ENCODE assay signal across 8 cellular contexts in the genomic region with DNA sequence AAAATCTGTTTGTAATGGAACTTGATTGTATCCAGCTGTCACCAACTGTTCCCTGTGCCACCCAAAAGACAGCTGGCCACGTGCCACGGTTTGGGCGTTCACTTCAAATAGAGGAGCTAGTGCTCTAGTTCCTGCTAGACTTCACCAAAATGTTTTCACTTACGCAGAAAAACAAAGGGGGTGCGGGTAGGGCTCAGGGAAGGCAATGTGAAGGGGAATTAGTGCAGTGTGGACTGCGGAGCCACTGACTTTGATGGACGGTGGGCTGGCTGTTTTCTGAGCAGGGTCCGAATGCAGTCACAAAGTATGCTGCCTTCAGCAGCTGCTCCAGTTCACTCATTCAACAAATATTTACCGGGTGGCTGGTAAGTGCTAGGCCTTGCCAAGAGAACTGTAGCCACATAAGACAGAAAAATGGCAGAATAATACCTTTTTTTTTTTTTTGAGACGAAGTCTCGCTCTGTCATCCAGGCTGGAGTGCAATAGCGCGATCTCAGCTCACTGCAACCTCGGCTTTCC. TPM values are rescaled to one million over a fixed set of nuclear protein-coding genes. Genes with fewer than 3 reads are reported as not detected.
A peak's percentile ranks its signal among the peaks of the same experiment; 100 is the strongest.
DNase-seq lines count a peak whose midpoint lies in the region; ATAC-seq and TF ChIP-seq lines count a peak whose summit lies in the region.

No MANE protein-coding gene starts in this region.

- peaks cover 37% of the 10 kb centered on the region for H3K36me3 Mint-ChIP-seq in activated naive CD8-positive, alpha-beta T cell treated with anti-CD3 and anti-CD28 coated beads for 36 hours

- H3K4me1 ChIP-seq in tibial nerve = peaks cover 0 to 40% (median 23%) of the 10 kb centered on the region in 4 donors

- peak overlapping the region; percentile 11 for H3K4me3 Mint-ChIP-seq in activated naive CD8-positive, alpha-beta T cell treated with anti-CD3 and anti-CD28 coated beads for 36 hours

- H3K4me3 ChIP-seq in tibial nerve (no peak overlapping the region), MG63 (no peak overlapping the region)

- H3K27me3 ChIP-seq in tibial nerve = no peaks in the 10 kb centered on the region
- H3K27me3 ChIP-seq in MG63 = no peaks in the 10 kb centered on the region

- 54 to 55% methylated on average over 14 of the region's 14 CpGs for WGBS in tibial nerve, 2 donors

- DNase-seq in ACHN (peak; percentile 25), NCI-H2081 treated with DMSO at 0.1 percent for 48 hours (lab: John Stamatoyannopoulos, UW) (peak; percentile 26), islet precursor cell (peak; percentile 71), tibial nerve (ENCODE audit: low spot score in 2 of 2) (peak; percentile 68 to 79), NCI-H128 (lab: John Stamatoyannopoulos, UW; ENCODE audit: unreplicated experiment) (no peak), MG63 (no peak)
- DNase-seq in activated naive CD8-positive, alpha-beta T cell treated with anti-CD3 and anti-CD28 coated beads for 36 hours = no peak

- H3K27ac ChIP-seq in tibial nerve = peak overlapping the region in 3 of 4 donors; percentile 37 to 63 (median 57)

- TF ChIP-seq POLR2A in tibial nerve (IDR thresholded peaks at IDR 0.05) = no peak

- ATAC-seq in HG02885 (IDR thresholded peaks at IDR 0.05; ENCODE audit: poor library complexity, unreplicated experiment) = no peak

- H3K27ac Mint-ChIP-seq in activated naive CD8-positive, alpha-beta T cell treated with anti-CD3 and anti-CD28 coated beads for 36 hours = peak overlapping the region; percentile 86

- H3K9me3 ChIP-seq in tibial nerve = no peaks in the 10 kb centered on the region
- H3K9me3 ChIP-seq in MG63 = no peaks in the 10 kb centered on the region

- TF ChIP-seq EP300 in tibial nerve (IDR thresholded peaks at IDR 0.05) = peak in 1 of 2 donors; percentile 53

- TF ChIP-seq CTCF in tibial nerve (IDR thresholded peaks at IDR 0.05) = no peak

- in situ Hi-C loops in ACHN (cut with HindIII; ENCODE audit: low pct_ligation_motif_present, low pct_unique_long_range_greater_than_20kb, low sequenced_read_pairs) = no loop called here

- no peaks in the 10 kb centered on the region for H3K27me3 Mint-ChIP-seq in activated naive CD8-positive, alpha-beta T cell treated with anti-CD3 and anti-CD28 coated beads for 36 hours

- no peaks in the 10 kb centered on the region for H3K9me3 Mint-ChIP-seq in activated naive CD8-positive, alpha-beta T cell treated with anti-CD3 and anti-CD28 coated beads for 36 hours

- peaks cover 0 to 32% (median 0%) of the 10 kb centered on the region in 3 donors for H3K36me3 ChIP-seq in tibial nerve
- H3K36me3 ChIP-seq in MG63 = peaks cover 53% of the 10 kb centered on the region

- H3K4me1 Mint-ChIP-seq in activated naive CD8-positive, alpha-beta T cell treated with anti-CD3 and anti-CD28 coated beads for 36 hours = peaks cover 50% of the 10 kb centered on the region

RNA-seq across cellular contexts. Expression of a gene that starts 7.6 kb away (rescaled TPM):
- 10 to 100 TPM; 88.9 to 89.6 TPM for total RNA-seq in activated naive CD8-positive, alpha-beta T cell treated with anti-CD3 and anti-CD28 coated beads for 36 hours
- 10 to 100 TPM; 53.1 to 81.0 (median 63.8) TPM for total RNA-seq in tibial nerve
- 11.2 and 17.2 TPM in 2 replicates for total RNA-seq in MG63 (2014; rRNA removed; shearing (Covaris generic); ENCODE audit: low replicate concordance)

RNA-seq across cellular contexts. Expression of a gene that starts 50.9 kb away (rescaled TPM):
- 100 to 1,000 TPM; 126 to 128 TPM for total RNA-seq in activated naive CD8-positive, alpha-beta T cell treated with anti-CD3 and anti-CD28 coated beads for 36 hours
- 10 to 100 TPM; 50.9 to 64.9 (median 59.9) TPM for total RNA-seq in tibial nerve
- 16.3 and 33.4 TPM in 2 replicates for total RNA-seq in MG63 (2014; rRNA removed; shearing (Covaris generic); ENCODE audit: low replicate concordance)

Comparison
In these comparisons a context has a peak if more than half of its experiments do, and no peak if none do; other contexts are left out.
1. DNase-seq: peak in ACHN (single experiment), NCI-H2081 treated with DMSO at 0.1 percent for 48 hours (single experiment), islet precursor cell (single experiment) and tibial nerve (2 of 2); none in activated naive CD8-positive, alpha-beta T cell treated with anti-CD3 and anti-CD28 coated beads for 36 hours (single experiment), NCI-H128 (single experiment) and MG63 (single experiment).